In the genomic region with DNA sequence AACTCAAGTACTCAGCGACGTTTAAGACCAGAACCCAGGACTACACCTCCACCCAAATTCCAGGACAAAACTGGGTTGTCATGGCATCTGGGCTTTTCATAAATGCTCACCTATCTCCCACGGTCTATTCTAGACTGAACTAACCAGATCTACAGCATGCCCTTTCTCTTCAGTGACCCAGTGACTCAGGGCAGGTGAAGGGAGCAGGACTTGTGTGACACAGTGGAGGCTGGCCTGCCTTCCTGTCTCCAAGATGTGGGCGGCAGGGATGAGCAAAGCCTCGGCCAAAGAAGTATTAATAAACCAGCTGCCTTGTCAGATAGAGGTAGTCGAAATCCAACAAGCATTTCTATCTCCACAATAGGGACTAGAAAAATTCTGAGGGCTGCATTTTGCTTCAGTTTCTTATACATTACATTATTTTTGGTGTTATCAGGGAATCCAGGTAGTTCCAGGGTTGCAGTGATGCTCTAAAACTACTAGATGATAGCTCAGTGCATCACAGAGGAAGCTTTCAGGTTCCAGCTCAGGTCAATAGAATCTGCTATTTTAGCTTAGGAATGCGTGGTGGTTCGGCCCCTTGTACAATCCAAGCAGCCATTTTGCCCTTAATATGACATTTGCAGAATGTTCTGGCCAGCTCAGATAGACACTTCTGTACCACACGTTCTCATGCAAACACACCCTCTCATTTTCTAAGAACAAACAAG, we compare ENCODE assay signal across 12 cellular contexts. TPM values are rescaled to one million over a fixed set of nuclear protein-coding genes. Genes with fewer than 3 reads are reported as not detected.
DNase-seq lines count a peak whose midpoint lies in the region; ATAC-seq, FAIRE-seq and TF ChIP-seq lines count a peak whose summit lies in the region.
"Had no signal": no experiment of that assay in that cellular context is flagged by ENCODE, and none has a peak within 500 bp of the region (broad histone marks: within the 10 kb centered on the region; RNA-seq: fewer than 3 reads in every experiment).

No MANE protein-coding gene starts in this region.

- ATAC-seq in right cardiac atrium, result no peak
- ATAC-seq in heart left ventricle, result no peak
- ATAC-seq in GM21515 (IDR thresholded peaks at IDR 0.05; ENCODE audit: unreplicated experiment), result no peak
- ATAC-seq: sciatic nerve had no signal

- H2AFZ ChIP-seq in keratinocyte (ENCODE audit: control insufficient read depth, low read length), result no peak overlapping the region

- dilution Hi-C loops in keratinocyte (cut with MboI; ENCODE audit: extremely low pct_ligation_motif_present, low sequenced_read_pairs), result no loop called here

- peaks cover 50% of the 10 kb centered on the region for H3K36me3 Mint-ChIP-seq in activated T-helper 2 cell treated with anti-CD3 and anti-CD28 coated beads, Interferon-gamma antibody, Interleukin-2, Interleukin-4, amounts not matched to agents 10 μg/mL and 5 μg/mL and 100 μg/mL, durations not matched to agents 14 hours and 24 hours and 36 hours (ENCODE audit: low read depth)

- H3K27me3 ChIP-seq in right cardiac atrium (ENCODE audit: control insufficient read depth, insufficient read depth), result no peaks in the 10 kb centered on the region
- no peaks in the 10 kb centered on the region for H3K27me3 ChIP-seq in heart left ventricle
- H3K27me3 ChIP-seq in keratinocyte (ENCODE audit: control insufficient read depth, extremely low read depth, insufficient read depth, low read length), result no peaks in the 10 kb centered on the region
- no peaks in the 10 kb centered on the region for H3K27me3 ChIP-seq in tibial artery
- no peaks in the 10 kb centered on the region for H3K27me3 ChIP-seq in vagina
- H3K27me3 ChIP-seq: BE2C had no signal

- H3K36me3 ChIP-seq in heart left ventricle (peaks cover 0 to 10% (median 0%) of the 10 kb centered on the region in 9 donors), keratinocyte (ENCODE audit: control insufficient read depth in 2 of 2, extremely low read depth in 1 of 2, insufficient read depth in 2 of 2, low read length in 2 of 2) (peaks cover 1 to 6% of the 10 kb centered on the region in 2 experiments), tibial artery (no peaks in the 10 kb centered on the region), vagina (no peaks in the 10 kb centered on the region)

- H3K9me3 Mint-ChIP-seq in activated T-helper 2 cell treated with anti-CD3 and anti-CD28 coated beads, Interferon-gamma antibody, Interleukin-2, Interleukin-4, amounts not matched to agents 10 μg/mL and 5 μg/mL and 100 μg/mL, durations not matched to agents 14 hours and 24 hours and 36 hours, result no peaks in the 10 kb centered on the region

- H3K4me1 ChIP-seq in right cardiac atrium (ENCODE audit: control insufficient read depth, insufficient read depth, low read length) (peaks cover 11% of the 10 kb centered on the region), heart left ventricle (peaks cover 8 to 61% (median 46%) of the 10 kb centered on the region in 12 donors), keratinocyte (ENCODE audit: control insufficient read depth, extremely low read depth, insufficient read depth, low read length) (peaks cover 39% of the 10 kb centered on the region), tibial artery (peaks cover 0 to 64% (median 56%) of the 10 kb centered on the region in 4 donors), vagina (peaks cover 59% of the 10 kb centered on the region)

- peak overlapping the region; percentile 59 for H3K27ac Mint-ChIP-seq in activated T-helper 2 cell treated with anti-CD3 and anti-CD28 coated beads, Interferon-gamma antibody, Interleukin-2, Interleukin-4, amounts not matched to agents 10 μg/mL and 5 μg/mL and 100 μg/mL, durations not matched to agents 14 hours and 24 hours and 36 hours

- peaks cover 2% of the 10 kb centered on the region for H3K9me1 ChIP-seq in keratinocyte (ENCODE audit: control insufficient read depth, extremely low read depth, insufficient read depth, low read length)

- no peak for FAIRE-seq in keratinocyte (lab: Jason Lieb, UNC)
- FAIRE-seq: frontal cortex had no signal

- H3K4me3 Mint-ChIP-seq in activated T-helper 2 cell treated with anti-CD3 and anti-CD28 coated beads, Interferon-gamma antibody, Interleukin-2, Interleukin-4, amounts not matched to agents 10 μg/mL and 5 μg/mL and 100 μg/mL, durations not matched to agents 14 hours and 24 hours and 36 hours (ENCODE audit: low read depth), result peak overlapping the region; percentile 47

- peaks cover 52% of the 10 kb centered on the region for H3K4me1 Mint-ChIP-seq in activated T-helper 2 cell treated with anti-CD3 and anti-CD28 coated beads, Interferon-gamma antibody, Interleukin-2, Interleukin-4, amounts not matched to agents 10 μg/mL and 5 μg/mL and 100 μg/mL, durations not matched to agents 14 hours and 24 hours and 36 hours (ENCODE audit: low read depth)

- H3K9ac ChIP-seq in keratinocyte (ENCODE audit: control insufficient read depth, extremely low read depth, insufficient read depth, low read length), result no peak overlapping the region

- intact Hi-C loops in right cardiac atrium (cut with DNase I), result no loop called here
- intact Hi-C loops in heart left ventricle (cut with DNase I), result loop anchor here in 3 of 10 donors (5.0 to 10.0 kb wide), 3 partner anchors 834 to 1418 kb away; a partner anchor contains a TSS
- intact Hi-C loops in activated T-helper 2 cell treated with anti-CD3 and anti-CD28 coated beads, Interferon-gamma antibody, Interleukin-2, Interleukin-4, amounts not matched to agents 10 μg/mL and 5 μg/mL and 100 μg/mL, durations not matched to agents 14 hours and 24 hours and 36 hours (cut with micrococcal nuclease), result no loop called here
- intact Hi-C loops in tibial artery (cut with DNase I; ENCODE audit: low total_unique reads), result no loop called here
- intact Hi-C loops in vagina (cut with DNase I), result loop anchor here (10.0 kb wide), 1 partner anchor 216 kb away; a partner anchor contains a TSS

- no peak overlapping the region for H3K4me2 ChIP-seq in keratinocyte (ENCODE audit: control insufficient read depth, extremely low read depth, insufficient read depth, low read depth, low read length)

- DNase-seq in right cardiac atrium (no peak), heart left ventricle (no peak), keratinocyte (ENCODE audit: low read depth, low spot score) (no peak), tibial artery (no peak), vagina (ENCODE audit: extremely low spot score in 2 of 2) (no peak), GDM1 (lab: John Stamatoyannopoulos, UW) (no peak)
- DNase-seq in activated T-helper 2 cell treated with anti-CD3 and anti-CD28 coated beads, Interferon-gamma antibody, Interleukin-2, Interleukin-4, amounts not matched to agents 10 μg/mL and 5 μg/mL and 100 μg/mL, durations not matched to agents 14 hours and 24 hours and 36 hours (ENCODE audit: low spot score), result no peak
- DNase-seq: BE2C, cerebellar nuclear complex had no signal

- no peaks in the 10 kb centered on the region for H3K9me3 ChIP-seq in right cardiac atrium (ENCODE audit: control insufficient read depth, low read length)
- H3K9me3 ChIP-seq in heart left ventricle, result no peaks in the 10 kb centered on the region
- no peaks in the 10 kb centered on the region for H3K9me3 ChIP-seq in keratinocyte (ENCODE audit: control insufficient read depth, low read depth, low read length)
- no peaks in the 10 kb centered on the region for H3K9me3 ChIP-seq in tibial artery
- H3K9me3 ChIP-seq in vagina, result no peaks in the 10 kb centered on the region
- H3K9me3 ChIP-seq: BE2C had no signal

- H3K27me3 Mint-ChIP-seq in activated T-helper 2 cell treated with anti-CD3 and anti-CD28 coated beads, Interferon-gamma antibody, Interleukin-2, Interleukin-4, amounts not matched to agents 10 μg/mL and 5 μg/mL and 100 μg/mL, durations not matched to agents 14 hours and 24 hours and 36 hours (ENCODE audit: low read depth), result no peaks in the 10 kb centered on the region

- H3K4me3 ChIP-seq in right cardiac atrium (ENCODE audit: low read length), result no peak overlapping the region
- H3K4me3 ChIP-seq in heart left ventricle, result no peak overlapping the region
- no peak overlapping the region for H3K4me3 ChIP-seq in keratinocyte (ENCODE audit: control insufficient read depth in 2 of 3, extremely low read depth in 1 of 3, insufficient read depth in 2 of 3, low read depth in 1 of 3, low read length in 3 of 3)
- no peak overlapping the region for H3K4me3 ChIP-seq in tibial artery
- no peak overlapping the region for H3K4me3 ChIP-seq in vagina

- H3K27ac ChIP-seq in right cardiac atrium (ENCODE audit: low read length) (peak overlapping the region; percentile 14), heart left ventricle (peak overlapping the region in 2 of 12 donors; percentile 11 to 13), keratinocyte (ENCODE audit: control insufficient read depth, insufficient read depth, low read length) (peak overlapping the region; percentile 22), tibial artery (peak overlapping the region; percentile 35 to 44), vagina (no peak overlapping the region)

- TF ChIP-seq POLR2A in heart left ventricle (IDR thresholded peaks at IDR 0.05) (no peak), vagina (IDR thresholded peaks at IDR 0.05) (no peak)

- H3K79me2 ChIP-seq in keratinocyte (ENCODE audit: control insufficient read depth, insufficient read depth, low read length), result peaks cover 58% of the 10 kb centered on the region

- TF ChIP-seq CTCF in heart left ventricle (IDR thresholded peaks at IDR 0.05) (no peak), keratinocyte (optimal IDR thresholded peaks at IDR 0.05 in 1 of 3, IDR thresholded peaks at IDR 0.05 in 1 of 3, conservative IDR thresholded peaks at IDR 0.05 in 1 of 3; ENCODE audit: extremely low read depth in 1 of 3, insufficient read depth in 2 of 3, low read length in 3 of 3) (no peak), tibial artery (IDR thresholded peaks at IDR 0.05) (no peak), vagina (IDR thresholded peaks at IDR 0.05) (no peak)

- peaks cover 11% of the 10 kb centered on the region for H4K20me1 ChIP-seq in keratinocyte (ENCODE audit: control insufficient read depth, extremely low read depth, insufficient read depth, low read length)

- 50% methylated on average over 9 of the region's 9 CpGs for WGBS in right cardiac atrium
- WGBS in heart left ventricle, 4 donors, result 53 to 63% (median 59%) methylated on average over 9 of the region's 9 CpGs

RNA-seq across cellular contexts. Expression of a gene that starts 4.2 kb away (rescaled TPM):
- 10 to 100 TPM; 78.1 to 82.4 (median 78.7) TPM for total RNA-seq in right cardiac atrium
- polyA plus RNA-seq in right cardiac atrium, result 111 TPM
- total RNA-seq in heart left ventricle, result 100 to 1,000 TPM in 1 of 9 donors, 10 to 100 TPM in 8; 60.8 to 113 (median 78.5) TPM
- 10 to 100 TPM; 64.4 to 98.3 TPM for polyA plus RNA-seq in heart left ventricle
- total RNA-seq in activated T-helper 2 cell treated with anti-CD3 and anti-CD28 coated beads, Interferon-gamma antibody, Interleukin-2, Interleukin-4, amounts not matched to agents 10 μg/mL and 5 μg/mL and 100 μg/mL, durations not matched to agents 14 hours and 24 hours and 36 hours, result 32.4 and 39.4 TPM in 2 replicates
- polyA plus RNA-seq in keratinocyte, result 28.2 to 60.9 TPM (median 42.7 TPM) in 3 replicates
- 13.7 TPM for polyA plus RNA-seq in keratinocyte (2011; ENCODE audit: low read depth)
- polyA plus RNA-seq in keratinocyte (2011; cell fraction: cytosol; rRNA removed), result 39.9 and 70.3 TPM in 2 replicates
- polyA plus RNA-seq in keratinocyte (2011; cell fraction: nucleus; rRNA removed), result 14.1 and 17.8 TPM in 2 replicates
- polyA plus RNA-seq in keratinocyte (2012; ENCODE audit: low replicate concordance), result 27.2 and 41.6 TPM in 2 replicates
- polyA minus RNA-seq in keratinocyte, result 7.9 to 23.1 TPM (median 8.6 TPM) in 3 replicates
- 28.0 TPM for polyA minus RNA-seq in keratinocyte (2011; cell fraction: cytosol; rRNA and poly(A)+ RNA removed)
- polyA minus RNA-seq in keratinocyte (2011; cell fraction: nucleus; rRNA and poly(A)+ RNA removed), result 3.4 and 4.4 TPM in 2 replicates
- 20.4 TPM for total RNA-seq in vagina

RNA-seq across cellular contexts. Expression of a gene that starts 14.2 kb away (rescaled TPM):
- total RNA-seq in right cardiac atrium (10 to 100 TPM; 12.1 to 18.0 (median 14.8) TPM), heart left ventricle (10 to 100 TPM in 5 of 9 donors, 1 to 10 TPM in 4; 6.2 to 16.9 (median 10.3) TPM), vagina (27.0 TPM)
- polyA plus RNA-seq in right cardiac atrium (5.2 TPM), heart left ventricle (1 to 10 TPM; 3.1 to 3.9 TPM), keratinocyte (0.32 to 1.3 TPM (median 1.0 TPM) in 3 replicates)
- total RNA-seq in activated T-helper 2 cell treated with anti-CD3 and anti-CD28 coated beads, Interferon-gamma antibody, Interleukin-2, Interleukin-4, amounts not matched to agents 10 μg/mL and 5 μg/mL and 100 μg/mL, durations not matched to agents 14 hours and 24 hours and 36 hours, result 36.5 and 40.1 TPM in 2 replicates
- 0.27 TPM for polyA plus RNA-seq in keratinocyte (2011; ENCODE audit: low read depth)
- 0.18 and 0.19 TPM in 2 replicates for polyA plus RNA-seq in keratinocyte (2011; cell fraction: cytosol; rRNA removed)
- 2.1 and 2.6 TPM in 2 replicates for polyA plus RNA-seq in keratinocyte (2011; cell fraction: nucleus; rRNA removed)
- 0.47 and 1.6 TPM in 2 replicates for polyA plus RNA-seq in keratinocyte (2012; ENCODE audit: low replicate concordance)
- polyA minus RNA-seq in keratinocyte, result 0.63 to 3.1 TPM (median 2.1 TPM) in 3 replicates
- 0.96 TPM for polyA minus RNA-seq in keratinocyte (2011; cell fraction: cytosol; rRNA and poly(A)+ RNA removed)
- 2.7 and 3.0 TPM in 2 replicates for polyA minus RNA-seq in keratinocyte (2011; cell fraction: nucleus; rRNA and poly(A)+ RNA removed)
